In the genomic region with DNA sequence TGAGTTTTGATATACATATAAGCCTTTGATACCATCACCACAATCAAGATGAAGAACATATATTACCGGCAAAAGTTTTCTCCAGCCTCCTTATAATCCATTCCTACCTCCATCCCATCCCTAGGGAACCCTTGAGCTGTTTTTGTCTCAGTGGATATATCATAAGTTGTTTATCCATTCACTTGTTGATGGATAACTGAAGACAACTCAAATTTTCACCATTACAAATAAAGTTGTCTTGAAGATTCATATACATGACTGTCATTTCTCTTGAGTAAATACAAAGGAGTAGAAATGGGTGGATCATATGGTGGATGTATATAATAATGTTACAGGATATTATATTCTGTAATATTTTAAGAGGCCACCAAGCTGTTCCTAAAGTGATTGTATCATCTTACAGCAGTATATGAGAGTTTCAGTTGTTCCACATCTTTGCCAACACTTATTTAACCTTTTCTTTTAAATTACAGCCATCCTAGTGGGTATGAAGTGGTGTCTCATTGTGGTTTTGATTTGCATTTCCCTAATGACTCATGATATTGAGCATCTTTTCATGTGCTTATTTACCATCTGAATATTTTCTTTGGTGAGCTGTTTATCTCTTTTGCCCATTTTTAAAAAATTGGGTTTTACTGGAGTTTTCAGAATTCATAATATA, we compare ENCODE assay signal across 1 cellular context.
TF ChIP-seq lines count a peak whose summit lies in the region.

No MANE protein-coding gene starts in this region.

TF ChIP-seq in GM12878, 131 proteins besides CTCF, POLR2A, EP300 and RAD21:
- no peak for TF ChIP-seq NR2C1 (IDR thresholded peaks at IDR 0.05)
- TF ChIP-seq, protein P1, sequence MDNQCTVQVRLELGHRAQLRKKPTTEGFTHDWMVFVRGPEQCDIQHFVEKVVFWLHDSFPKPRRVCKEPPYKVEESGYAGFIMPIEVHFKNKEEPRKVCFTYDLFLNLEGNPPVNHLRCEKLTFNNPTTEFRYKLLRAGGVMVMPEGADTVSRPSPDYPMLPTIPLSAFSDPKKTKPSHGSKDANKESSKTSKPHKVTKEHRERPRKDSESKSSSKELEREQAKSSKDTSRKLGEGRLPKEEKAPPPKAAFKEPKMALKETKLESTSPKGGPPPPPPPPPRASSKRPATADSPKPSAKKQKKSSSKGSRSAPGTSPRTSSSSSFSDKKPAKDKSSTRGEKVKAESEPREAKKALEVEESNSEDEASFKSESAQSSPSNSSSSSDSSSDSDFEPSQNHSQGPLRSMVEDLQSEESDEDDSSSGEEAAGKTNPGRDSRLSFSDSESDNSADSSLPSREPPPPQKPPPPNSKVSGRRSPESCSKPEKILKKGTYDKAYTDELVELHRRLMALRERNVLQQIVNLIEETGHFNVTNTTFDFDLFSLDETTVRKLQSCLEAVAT (IDR thresholded peaks at IDR 0.05) = no peak
- TF ChIP-seq CEBPB (IDR thresholded peaks at IDR 0.05; ENCODE audit: borderline replicate concordance in 1 of 2, low read depth in 2 of 2, low read length in 2 of 2) = no peak
- TF ChIP-seq, protein P2, sequence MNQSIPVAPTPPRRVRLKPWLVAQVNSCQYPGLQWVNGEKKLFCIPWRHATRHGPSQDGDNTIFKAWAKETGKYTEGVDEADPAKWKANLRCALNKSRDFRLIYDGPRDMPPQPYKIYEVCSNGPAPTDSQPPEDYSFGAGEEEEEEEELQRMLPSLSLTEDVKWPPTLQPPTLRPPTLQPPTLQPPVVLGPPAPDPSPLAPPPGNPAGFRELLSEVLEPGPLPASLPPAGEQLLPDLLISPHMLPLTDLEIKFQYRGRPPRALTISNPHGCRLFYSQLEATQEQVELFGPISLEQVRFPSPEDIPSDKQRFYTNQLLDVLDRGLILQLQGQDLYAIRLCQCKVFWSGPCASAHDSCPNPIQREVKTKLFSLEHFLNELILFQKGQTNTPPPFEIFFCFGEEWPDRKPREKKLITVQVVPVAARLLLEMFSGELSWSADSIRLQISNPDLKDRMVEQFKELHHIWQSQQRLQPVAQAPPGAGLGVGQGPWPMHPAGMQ (IDR thresholded peaks at IDR 0.05; ENCODE audit: borderline replicate concordance) = no peak
- TF ChIP-seq JUNB (IDR thresholded peaks at IDR 0.05) = no peak
- TF ChIP-seq GABPA (IDR thresholded peaks at IDR 0.05; ENCODE audit: low read depth) = no peak
- TF ChIP-seq RUNX3 (IDR thresholded peaks at IDR 0.05; ENCODE audit: low read length) = peak; percentile 76
TF ChIP-seq in GM12878: peak in this region for 1.
